In the genomic region with DNA sequence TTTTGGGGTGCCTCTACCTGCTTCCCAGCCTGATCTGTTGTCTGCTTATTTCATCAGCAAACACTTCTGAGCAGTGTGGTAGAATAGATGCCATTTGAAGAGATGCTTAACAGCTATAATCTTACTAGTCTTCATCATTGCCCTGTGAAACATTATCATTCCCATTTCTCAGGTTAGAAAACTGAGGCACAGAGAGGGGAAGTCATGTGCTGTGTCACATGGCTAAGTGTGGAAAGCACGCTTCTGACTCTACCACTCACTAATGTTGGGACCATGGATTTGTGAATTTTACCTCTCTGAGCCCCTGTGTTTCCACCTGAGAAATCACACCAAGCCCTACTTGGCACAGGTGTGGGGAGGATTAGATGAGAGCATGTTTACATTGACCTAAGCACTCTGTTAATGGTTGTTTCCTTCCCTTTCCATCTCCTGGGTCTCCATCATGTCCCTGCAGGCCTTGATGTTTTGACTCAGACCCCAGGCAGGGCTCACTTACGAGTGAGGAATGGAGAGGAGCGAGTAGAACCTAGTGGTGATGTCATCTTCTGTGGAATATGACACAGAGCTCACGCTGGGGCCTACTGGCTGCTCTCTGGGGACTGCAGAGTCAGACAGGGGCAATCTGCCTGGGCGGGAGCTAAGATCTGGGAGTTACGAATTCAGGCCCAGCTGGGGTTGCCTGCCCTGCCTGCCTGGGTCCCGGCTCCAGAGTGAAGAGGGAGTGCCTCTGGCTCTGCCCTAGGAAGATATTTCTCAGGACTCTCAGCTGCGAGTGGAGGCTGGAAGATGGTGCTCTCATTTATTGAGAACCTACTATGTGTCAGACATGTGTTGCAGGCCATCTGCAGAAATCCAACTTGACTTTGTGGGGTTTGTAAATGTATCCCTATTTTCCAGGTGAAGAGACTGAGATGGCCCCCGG, we compare ENCODE assay signal across 17 cellular contexts.
DNase-seq lines count a peak whose midpoint lies in the region; ATAC-seq, FAIRE-seq and TF ChIP-seq lines count a peak whose summit lies in the region.
"Had no signal": no experiment of that assay in that cellular context is flagged by ENCODE, and none has a peak within 500 bp of the region (broad histone marks: within the 10 kb centered on the region; RNA-seq: fewer than 3 reads in every experiment).

No MANE protein-coding gene starts in this region.

- no peak overlapping the region for H3K9ac ChIP-seq in endodermal cell (ENCODE audit: extremely low read depth, low read length, poor library complexity, severe bottlenecking)

- intact Hi-C loops in ovary (cut with DNase I) = no loop called here

- no peak for FAIRE-seq in urothelium cell line (lab: Jason Lieb, UNC)

- H3K9me3 ChIP-seq in endodermal cell (ENCODE audit: control insufficient read depth, low read length) = no peaks in the 10 kb centered on the region
- H3K9me3 ChIP-seq in ovary = no peaks in the 10 kb centered on the region
- H3K9me3 ChIP-seq: stomach had no signal

- H3K4me3 ChIP-seq in endodermal cell (ENCODE audit: low read length) (no peak overlapping the region), ovary (no peak overlapping the region)
- H3K4me3 ChIP-seq: stomach had no signal

- H3K27ac Mint-ChIP-seq in activated naive CD8-positive, alpha-beta T cell treated with anti-CD3 and anti-CD28 coated beads, Interleukin-2, amount 50 U/mL, for 24 hours = no peak overlapping the region
- H3K27ac Mint-ChIP-seq in activated naive CD8-positive, alpha-beta T cell treated with anti-CD3 and anti-CD28 coated beads for 36 hours = no peak overlapping the region
- H3K27ac Mint-ChIP-seq in endodermal cell = no peak overlapping the region
- H3K27ac Mint-ChIP-seq: activated B cell treated with CpG ODN at 0.5 μM for 24 hours had no signal

- TF ChIP-seq POLR2A in ovary (IDR thresholded peaks at IDR 0.05) = no peak

- H3K27me3 ChIP-seq in endodermal cell (ENCODE audit: control insufficient read depth, insufficient read depth, low read length, poor library complexity, severe bottlenecking) (peaks cover 36% of the 10 kb centered on the region), ovary (no peaks in the 10 kb centered on the region)

- H3K9me3 Mint-ChIP-seq in activated naive CD8-positive, alpha-beta T cell treated with anti-CD3 and anti-CD28 coated beads, Interleukin-2, amount 50 U/mL, for 24 hours = no peaks in the 10 kb centered on the region
- no peaks in the 10 kb centered on the region for H3K9me3 Mint-ChIP-seq in activated naive CD8-positive, alpha-beta T cell treated with anti-CD3 and anti-CD28 coated beads for 36 hours
- no peaks in the 10 kb centered on the region for H3K9me3 Mint-ChIP-seq in endodermal cell
- H3K9me3 Mint-ChIP-seq: activated B cell treated with CpG ODN at 0.5 μM for 24 hours, brain had no signal

- peak; percentile 41 for ATAC-seq in activated naive CD8-positive, alpha-beta T cell treated with anti-CD3 and anti-CD28 coated beads, Interleukin-2, amount 50 U/mL, for 24 hours

- H3K4me1 Mint-ChIP-seq in activated naive CD8-positive, alpha-beta T cell treated with anti-CD3 and anti-CD28 coated beads, Interleukin-2, amount 50 U/mL, for 24 hours = peaks cover 2% of the 10 kb centered on the region
- peaks cover 7% of the 10 kb centered on the region for H3K4me1 Mint-ChIP-seq in activated naive CD8-positive, alpha-beta T cell treated with anti-CD3 and anti-CD28 coated beads for 36 hours
- peaks cover 6% of the 10 kb centered on the region for H3K4me1 Mint-ChIP-seq in endodermal cell
- H3K4me1 Mint-ChIP-seq: activated B cell treated with CpG ODN at 0.5 μM for 24 hours had no signal

- no peak for DNase-seq in activated naive CD8-positive, alpha-beta T cell treated with anti-CD3 and anti-CD28 coated beads, Interleukin-2, amount 50 U/mL, for 24 hours
- no peak for DNase-seq in activated naive CD8-positive, alpha-beta T cell treated with anti-CD3 and anti-CD28 coated beads for 36 hours
- DNase-seq in NCI-H2107 (lab: John Stamatoyannopoulos, UW) (peak; percentile 65), endodermal cell (peak; percentile 57), urothelium cell line (ENCODE audit: low spot score) (peak; percentile 34), NOMO-1 treated with DMSO at 0.1 percent for 48 hours (lab: John Stamatoyannopoulos, UW; ENCODE audit: unreplicated experiment) (no peak), ovary (no peak), NCI-H226 (no peak)
- DNase-seq: activated B cell treated with CpG ODN at 0.5 μM for 24 hours; activated naive CD4-positive, alpha-beta T cell treated with Interleukin-2 at 50 U/mL for 16 hours; AML-193; DND-41; midbrain; nucleus accumbens; stomach; SW 1271 had no signal

- H3K4me1 ChIP-seq in endodermal cell (ENCODE audit: control insufficient read depth, insufficient read depth, low read length) = no peaks in the 10 kb centered on the region
- no peaks in the 10 kb centered on the region for H3K4me1 ChIP-seq in ovary (ENCODE audit: insufficient read depth)

- no peak overlapping the region for H3K4me3 Mint-ChIP-seq in activated naive CD8-positive, alpha-beta T cell treated with anti-CD3 and anti-CD28 coated beads, Interleukin-2, amount 50 U/mL, for 24 hours
- H3K4me3 Mint-ChIP-seq in activated naive CD8-positive, alpha-beta T cell treated with anti-CD3 and anti-CD28 coated beads for 36 hours = no peak overlapping the region
- no peak overlapping the region for H3K4me3 Mint-ChIP-seq in endodermal cell
- H3K4me3 Mint-ChIP-seq: activated B cell treated with CpG ODN at 0.5 μM for 24 hours, brain had no signal

- WGBS in endodermal cell (ENCODE audit: insufficient coverage in 1 of 2, insufficient read length in 1 of 2), 2 experiments = 75 to 82% methylated on average over 8 to 9 of the region's 9 CpGs
- WGBS in ovary, 3 donors = 45 to 55% (median 53%) methylated on average over 9 of the region's 9 CpGs

- no peak for TF ChIP-seq EP300 in ovary (IDR thresholded peaks at IDR 0.05)

- peaks cover 45% of the 10 kb centered on the region for H3K27me3 Mint-ChIP-seq in activated naive CD8-positive, alpha-beta T cell treated with anti-CD3 and anti-CD28 coated beads, Interleukin-2, amount 50 U/mL, for 24 hours
- H3K27me3 Mint-ChIP-seq in activated naive CD8-positive, alpha-beta T cell treated with anti-CD3 and anti-CD28 coated beads for 36 hours = peaks cover 50% of the 10 kb centered on the region
- H3K27me3 Mint-ChIP-seq in endodermal cell (ENCODE audit: insufficient read depth) = peaks cover 30% of the 10 kb centered on the region

- H3K36me3 ChIP-seq in endodermal cell (ENCODE audit: control insufficient read depth, insufficient read depth, low read length) (no peaks in the 10 kb centered on the region), ovary (no peaks in the 10 kb centered on the region)
- H3K36me3 ChIP-seq: stomach had no signal

- TF ChIP-seq CTCF in endodermal cell (conservative IDR thresholded peaks at IDR 0.05) (no peak), ovary (IDR thresholded peaks at IDR 0.05) (no peak)

- no peaks in the 10 kb centered on the region for H3K36me3 Mint-ChIP-seq in activated naive CD8-positive, alpha-beta T cell treated with anti-CD3 and anti-CD28 coated beads, Interleukin-2, amount 50 U/mL, for 24 hours (ENCODE audit: low read depth)
- H3K36me3 Mint-ChIP-seq in activated naive CD8-positive, alpha-beta T cell treated with anti-CD3 and anti-CD28 coated beads for 36 hours = no peaks in the 10 kb centered on the region
- H3K36me3 Mint-ChIP-seq in endodermal cell (ENCODE audit: low read depth) = no peaks in the 10 kb centered on the region
- H3K36me3 Mint-ChIP-seq: brain had no signal

- H3K27ac ChIP-seq in endodermal cell (ENCODE audit: low read depth, low read length) = no peak overlapping the region
- no peak overlapping the region for H3K27ac ChIP-seq in ovary
- H3K27ac ChIP-seq: stomach had no signal

Comparison
In these comparisons a context has a peak if more than half of its experiments do, and no peak if none do; other contexts are left out.
1. DNase-seq: peak in NCI-H2107 (single experiment), endodermal cell (single experiment) and urothelium cell line (single experiment); none in activated naive CD8-positive, alpha-beta T cell treated with anti-CD3 and anti-CD28 coated beads, Interleukin-2, amount 50 U/mL, for 24 hours (single experiment), activated naive CD8-positive, alpha-beta T cell treated with anti-CD3 and anti-CD28 coated beads for 36 hours (single experiment), NOMO-1 treated with DMSO at 0.1 percent for 48 hours (single experiment), ovary (0 of 5) and NCI-H226 (single experiment).